5 cellular contexts compared by ENCODE assay signal in the genomic region with DNA sequence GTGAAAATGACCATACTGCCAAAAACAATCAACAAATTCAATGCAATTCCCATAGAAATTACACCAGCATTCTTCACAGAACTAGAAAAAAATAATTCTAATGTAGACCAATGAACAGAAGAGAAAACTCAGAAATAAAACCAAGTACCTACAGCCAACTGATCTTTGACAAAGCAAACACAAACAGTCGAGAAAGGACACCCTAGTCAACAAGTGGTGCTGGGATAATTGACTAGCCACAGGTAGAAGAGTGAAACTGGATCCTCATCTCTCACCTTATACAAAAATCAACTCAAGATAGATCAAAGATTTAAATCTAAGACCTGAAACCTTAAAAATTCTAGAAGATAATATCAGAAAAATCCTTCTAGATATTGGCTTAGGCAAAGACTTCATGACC.
"Had no signal": no experiment of that assay in that cellular context is flagged by ENCODE, and none has a peak within 500 bp of the region (broad histone marks: within the 10 kb centered on the region; RNA-seq: fewer than 3 reads in every experiment).

No MANE protein-coding gene starts in this region.

- ATAC-seq: HCT116, K562 had no signal

- DNase-seq: GOT3, H7, IMR-90 had no signal
